Comparison of ENCODE assay signal across 8 cellular contexts in the genomic region with DNA sequence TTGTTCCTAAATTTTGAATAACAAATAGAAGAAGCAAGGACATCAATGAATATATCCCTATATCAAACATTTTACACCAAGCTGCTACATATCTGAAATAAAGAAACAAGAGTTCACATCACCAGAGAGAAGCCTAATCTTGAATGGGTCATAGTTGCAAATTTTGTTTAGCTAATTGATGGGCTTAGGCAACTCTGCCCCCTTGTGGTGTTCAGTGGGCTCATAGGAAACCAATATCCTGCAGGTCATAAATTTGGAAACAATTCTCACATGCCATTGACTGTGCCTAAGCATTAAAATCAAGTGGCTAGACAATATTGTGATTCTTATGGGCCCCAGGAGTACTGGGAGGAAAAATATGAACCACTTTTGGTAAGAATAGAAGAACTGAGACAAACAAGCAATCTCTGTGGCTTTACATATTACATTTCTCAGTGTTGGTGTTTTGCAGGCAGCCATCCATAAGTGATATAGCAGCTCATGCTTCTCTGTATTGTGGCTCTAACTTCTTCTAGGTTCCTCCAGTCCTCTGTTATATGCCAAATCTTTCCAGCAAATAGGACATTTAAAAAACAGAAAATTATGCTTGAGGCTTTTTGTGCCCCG.
DNase-seq lines count a peak whose midpoint lies in the region; ATAC-seq and TF ChIP-seq lines count a peak whose summit lies in the region.

No MANE protein-coding gene starts in this region.

- no peaks in the 10 kb centered on the region for H3K36me3 ChIP-seq in adrenal gland (replicated peaks in 1 of 2)

- no peak for TF ChIP-seq POLR2A in adrenal gland (IDR thresholded peaks at IDR 0.05)
- TF ChIP-seq POLR2A in GM18505 (IDR thresholded peaks at IDR 0.05; ENCODE audit: borderline replicate concordance, extremely low read depth, insufficient read depth, insufficient read length), result no peak

- H3K27ac ChIP-seq in right cardiac atrium (ENCODE audit: low read length), result no peak overlapping the region
- H3K27ac ChIP-seq in adrenal gland, result no peak overlapping the region

- H3K9me3 ChIP-seq in right cardiac atrium (ENCODE audit: control insufficient read depth, low read length) (no peaks in the 10 kb centered on the region), adrenal gland (replicated peaks in 1 of 3) (no peaks in the 10 kb centered on the region)

- DNase-seq in right cardiac atrium (peak in 2 of 3 donors; percentile 15 to 52), left cardiac atrium (no peak), NCI-H2171 (lab: John Stamatoyannopoulos, UW) (peak; percentile 12), adrenal gland (peak; percentile 15 to 66 (median 36)), left lobe of liver (ENCODE audit: low spot score) (no peak)

- TF ChIP-seq CTCF in adrenal gland (IDR thresholded peaks at IDR 0.05), result peak in 5 of 6 experiments; percentile 28 to 51 (median 38)

- no peak for ATAC-seq in right cardiac atrium
- ATAC-seq in left cardiac atrium, result no peak
- peak; percentile 80 for ATAC-seq in HG02884 (IDR thresholded peaks at IDR 0.05; ENCODE audit: unreplicated experiment)
- ATAC-seq in left lobe of liver, result peak; percentile 72
- no peak for ATAC-seq in GM18505 (IDR thresholded peaks at IDR 0.05; ENCODE audit: unreplicated experiment)
- ATAC-seq in esophagus mucosa, result no peak

- H3K4me3 ChIP-seq in right cardiac atrium (ENCODE audit: low read length), result no peak overlapping the region
- H3K4me3 ChIP-seq in adrenal gland, result no peak overlapping the region

- H3K27me3 ChIP-seq in right cardiac atrium (ENCODE audit: control insufficient read depth, insufficient read depth) (no peaks in the 10 kb centered on the region), adrenal gland (no peaks in the 10 kb centered on the region)

- intact Hi-C loops in right cardiac atrium (cut with DNase I), result no loop called here
- intact Hi-C loops in left cardiac atrium (cut with DNase I), result no loop called here
- intact Hi-C loops in adrenal gland (cut with DNase I), result no loop called here

- WGBS in right cardiac atrium, result 83% methylated on average over 1 of the region's 1 CpG
- WGBS in adrenal gland, 4 donors, result 90 to 96% (median 92%) methylated on average over 1 of the region's 1 CpG

- H3K4me1 ChIP-seq in right cardiac atrium (ENCODE audit: control insufficient read depth, insufficient read depth, low read length), result no peaks in the 10 kb centered on the region
- no peaks in the 10 kb centered on the region for H3K4me1 ChIP-seq in adrenal gland (replicated peaks in 1 of 2)

Comparison
In these comparisons a context has a peak if more than half of its experiments do, and no peak if none do; other contexts are left out.
1. DNase-seq: peak in right cardiac atrium (2 of 3), NCI-H2171 (single experiment) and adrenal gland (7 of 7); none in left cardiac atrium (single experiment) and left lobe of liver (single experiment).
2. ATAC-seq: peak in HG02884 (single experiment) and left lobe of liver (single experiment); none in right cardiac atrium (0 of 2), left cardiac atrium (0 of 2), GM18505 (single experiment) and esophagus mucosa (single experiment).